ENCODE assay signal across 13 cellular contexts in the genomic region with DNA sequence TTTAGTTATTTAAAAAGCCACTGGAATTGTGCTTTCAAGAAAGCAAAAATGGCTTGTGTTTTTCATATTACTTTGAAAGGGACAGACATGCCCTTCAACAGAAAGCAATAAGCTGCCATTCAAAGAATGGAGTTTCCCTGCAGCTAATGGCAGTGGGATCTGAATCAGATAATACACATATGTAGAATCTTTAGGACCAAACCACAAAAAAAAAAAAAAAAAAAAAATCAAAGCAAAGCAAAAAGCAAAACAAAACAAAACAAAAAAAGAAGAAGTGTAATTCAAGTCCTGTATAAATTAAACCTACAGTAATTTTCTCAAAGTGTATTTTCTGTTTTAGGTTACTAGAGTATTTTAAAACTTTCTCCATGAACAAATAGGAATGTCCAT.
DNase-seq lines count a peak whose midpoint lies in the region; ATAC-seq and TF ChIP-seq lines count a peak whose summit lies in the region.
"Had no signal": no experiment of that assay in that cellular context is flagged by ENCODE, and none has a peak within 500 bp of the region (broad histone marks: within the 10 kb centered on the region; RNA-seq: fewer than 3 reads in every experiment).

No MANE protein-coding gene starts in this region.

- H3K9me3 ChIP-seq in heart left ventricle (no peaks in the 10 kb centered on the region), left lung (no peaks in the 10 kb centered on the region), upper lobe of left lung (no peaks in the 10 kb centered on the region)
- H3K9me3 ChIP-seq: adrenal gland, upper lobe of right lung had no signal

- no peaks in the 10 kb centered on the region for H3K36me3 Mint-ChIP-seq in T-helper 2 cell treated with Interferon-gamma antibody and Interleukin-4, amounts not matched to agents 5 μg/mL and 100 μg/mL, for 36 hours (ENCODE audit: low read depth)

- peak overlapping the region; percentile 74 for H3K27ac Mint-ChIP-seq in T-helper 2 cell treated with Interferon-gamma antibody and Interleukin-4, amounts not matched to agents 5 μg/mL and 100 μg/mL, for 36 hours
- H3K27ac Mint-ChIP-seq: endodermal cell had no signal

- no peak for TF ChIP-seq CTCF in heart left ventricle (IDR thresholded peaks at IDR 0.05)
- TF ChIP-seq CTCF in left lung (IDR thresholded peaks at IDR 0.05), result no peak
- TF ChIP-seq CTCF in upper lobe of left lung (IDR thresholded peaks at IDR 0.05), result no peak

- H3K4me3 Mint-ChIP-seq in T-helper 2 cell treated with Interferon-gamma antibody and Interleukin-4, amounts not matched to agents 5 μg/mL and 100 μg/mL, for 36 hours, result peak overlapping the region; percentile 61
- H3K4me3 Mint-ChIP-seq: endodermal cell had no signal

- H3K4me3 ChIP-seq in heart left ventricle, result no peak overlapping the region
- H3K4me3 ChIP-seq in left lung, result no peak overlapping the region
- H3K4me3 ChIP-seq in upper lobe of left lung, result no peak overlapping the region
- H3K4me3 ChIP-seq: adrenal gland, upper lobe of right lung had no signal

- intact Hi-C loops in heart left ventricle (cut with DNase I), result loop anchor here in 1 of 10 donors (5.0 kb wide), 1 partner anchor 50 kb away; no protein-coding TSS in a partner anchor
- intact Hi-C loops in left cardiac atrium (cut with DNase I), result no loop called here
- intact Hi-C loops in left lung (cut with DNase I), result no loop called here

- peaks cover 74% of the 10 kb centered on the region for H3K4me1 Mint-ChIP-seq in T-helper 2 cell treated with Interferon-gamma antibody and Interleukin-4, amounts not matched to agents 5 μg/mL and 100 μg/mL, for 36 hours (ENCODE audit: low read depth)

- DNase-seq in heart left ventricle (no peak), left cardiac atrium (no peak), left lung (no peak), upper lobe of left lung (no peak), D341Med (ENCODE audit: low spot score) (no peak), pons (ENCODE audit: low spot score) (no peak)
- DNase-seq in T-helper 2 cell treated with Interferon-gamma antibody and Interleukin-4, amounts not matched to agents 5 μg/mL and 100 μg/mL, for 36 hours (ENCODE audit: low spot score), result no peak
- no peak for DNase-seq in stimulated activated naive CD4-positive, alpha-beta T cell (lab: John Stamatoyannopoulos, UW)
- DNase-seq: adrenal gland; C1 segment of cervical spinal cord; stimulated activated CD4-positive, alpha-beta T cell treated with anti-CD3 and anti-CD28 coated beads, Interleukin-4, amount 100 ng/mL, for 4 hours; upper lobe of right lung had no signal

- H3K27ac ChIP-seq in heart left ventricle (peak overlapping the region in 7 of 12 donors; percentile 4 to 86 (median 11)), left lung (peak overlapping the region; percentile 51 to 81), upper lobe of left lung (peak overlapping the region in 3 of 4 donors; percentile 38 to 77 (median 45))

- ATAC-seq in heart left ventricle (no peak), left cardiac atrium (no peak), left lung (no peak), upper lobe of left lung (ENCODE audit: low FRiP score in 2 of 2) (no peak)
- ATAC-seq: upper lobe of right lung had no signal

- TF ChIP-seq POLR2A in heart left ventricle (IDR thresholded peaks at IDR 0.05) (no peak), upper lobe of left lung (IDR thresholded peaks at IDR 0.05) (no peak)

- peaks cover 0 to 84% (median 25%) of the 10 kb centered on the region in 12 donors for H3K4me1 ChIP-seq in heart left ventricle
- peaks cover 32 to 77% of the 10 kb centered on the region in 2 donors for H3K4me1 ChIP-seq in left lung
- peaks cover 39 to 50% (median 42%) of the 10 kb centered on the region in 4 donors for H3K4me1 ChIP-seq in upper lobe of left lung

- no peaks in the 10 kb centered on the region for H3K9me3 Mint-ChIP-seq in T-helper 2 cell treated with Interferon-gamma antibody and Interleukin-4, amounts not matched to agents 5 μg/mL and 100 μg/mL, for 36 hours
- H3K9me3 Mint-ChIP-seq: endodermal cell had no signal

- no peak for TF ChIP-seq EP300 in upper lobe of left lung (IDR thresholded peaks at IDR 0.05)

- H3K36me3 ChIP-seq in heart left ventricle, result no peaks in the 10 kb centered on the region
- H3K36me3 ChIP-seq in left lung, result no peaks in the 10 kb centered on the region
- H3K36me3 ChIP-seq in upper lobe of left lung, result no peaks in the 10 kb centered on the region
- H3K36me3 ChIP-seq: adrenal gland, upper lobe of right lung had no signal

- H3K27me3 Mint-ChIP-seq in T-helper 2 cell treated with Interferon-gamma antibody and Interleukin-4, amounts not matched to agents 5 μg/mL and 100 μg/mL, for 36 hours (ENCODE audit: low read depth), result no peaks in the 10 kb centered on the region

- H3K27me3 ChIP-seq in heart left ventricle (no peaks in the 10 kb centered on the region), left lung (no peaks in the 10 kb centered on the region), upper lobe of left lung (no peaks in the 10 kb centered on the region)
- H3K27me3 ChIP-seq: adrenal gland, upper lobe of right lung had no signal

Comparison
In these comparisons a context has a peak if more than half of its experiments do, and no peak if none do; other contexts are left out.
1. H3K27ac ChIP-seq: peak in every context shown above with its lines; median percentile 66 in left lung; 45 in upper lobe of left lung; 11 in heart left ventricle.